Comparison of ENCODE assay signal across 27 cellular contexts in genomic region chr3:192731233-192731632, GRCh38. TPM values are rescaled to one million over a fixed set of nuclear protein-coding genes. Genes with fewer than 3 reads are reported as not detected.
"Had no signal": no experiment of that assay in that cellular context is flagged by ENCODE, and none has a peak within 500 bp of the region (broad histone marks: within the 10 kb centered on the region; RNA-seq: fewer than 3 reads in every experiment).

No MANE protein-coding gene starts in this region.

- H3K4me1 ChIP-seq: foreskin keratinocyte had no signal

- H3K36me3 ChIP-seq: esophagus muscularis mucosa, gastrocnemius medialis, heart right ventricle, WERI-Rb-1 had no signal

- H3K27ac ChIP-seq: body of pancreas, esophagus muscularis mucosa, foreskin keratinocyte, gastrocnemius medialis, heart right ventricle, WERI-Rb-1 had no signal

- H3K27me3 ChIP-seq: body of pancreas, esophagus muscularis mucosa, foreskin keratinocyte, heart right ventricle had no signal

- H3K4me3 ChIP-seq: body of pancreas, esophagus muscularis mucosa, gastrocnemius medialis, heart right ventricle had no signal

- H3K9me3 ChIP-seq: body of pancreas, esophagus muscularis mucosa, gastrocnemius medialis, heart right ventricle had no signal

- DNase-seq: activated B cell treated with CpG ODN at 0.5 μM for 24 hours; activated CD4-positive, alpha-beta T cell treated with anti-CD3 and anti-CD28 coated beads for 48 hours; activated CD4-positive, alpha-beta T cell treated with anti-CD3 and anti-CD28 coated beads, Interleukin-2, amount 50 U/mL, for 1 hour; activated CD4-positive, alpha-beta T cell treated with anti-CD3 and anti-CD28 coated beads, Interleukin-2, amount 50 U/mL, for 48 hours; activated CD8-positive, alpha-beta memory T cell treated with anti-CD3 and anti-CD28 coated beads for 24 hours; activated CD8-positive, alpha-beta T cell treated with anti-CD3 and anti-CD28 coated beads for 36 hours; activated effector memory CD4-positive, alpha-beta T cell treated with Interleukin-2 at 50 U/mL for 16 hours; activated gamma-delta T cell treated with Interleukin-2 at 50 U/mL for 16 hours; activated naive CD4-positive, alpha-beta T cell treated with anti-CD3 and anti-CD28 coated beads, Interleukin-2, amount 50 U/mL, for 16 hours; activated naive CD4-positive, alpha-beta T cell treated with Interleukin-2 at 50 U/mL for 16 hours; activated T-cell treated with anti-CD3 and anti-CD28 coated beads, Interleukin-2, amount 50 U/mL, for 4 hours; amniotic stem cell; anterior cingulate cortex; cortex of kidney; dermis blood vessel endothelial cell; effector CD4-positive, alpha-beta T cell; effector memory CD8-positive, alpha-beta T cell; erythroblast; foreskin keratinocyte; gastrocnemius medialis; glutamatergic neuron; heart right ventricle; T-helper 17 cell; T1000; WERI-Rb-1 had no signal

RNA-seq across cellular contexts. Expression of gene FGF12, which starts 3.9 kb away (rescaled TPM):
- total RNA-seq: activated B cell treated with CpG ODN at 0.5 μM for 24 hours; activated CD8-positive, alpha-beta T cell treated with anti-CD3 and anti-CD28 coated beads for 36 hours had no signal
